23 cellular contexts compared by ENCODE assay signal in the genomic region with DNA sequence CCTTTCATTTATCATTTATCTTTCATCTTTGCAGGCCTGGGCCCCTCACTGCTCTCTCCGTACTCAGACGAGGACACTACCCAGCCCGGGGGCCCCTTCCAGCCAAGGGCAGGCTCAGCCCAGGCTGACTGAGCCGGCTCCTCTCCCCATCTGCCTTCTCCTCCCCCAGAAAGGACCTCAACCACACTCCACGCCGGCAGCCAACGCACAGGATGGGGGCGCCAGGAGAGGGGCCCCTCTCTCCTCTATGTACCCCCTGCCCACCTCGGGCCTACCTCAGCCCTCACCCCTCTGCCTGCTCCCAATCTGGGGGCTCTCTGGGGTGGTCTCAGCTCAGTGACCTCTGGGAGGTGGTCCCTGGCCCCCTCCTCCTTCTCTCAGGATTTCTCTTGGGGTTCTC. TPM values are rescaled to one million over a fixed set of nuclear protein-coding genes. Genes with fewer than 3 reads are reported as not detected.
DNase-seq lines count a peak whose midpoint lies in the region; ATAC-seq and TF ChIP-seq lines count a peak whose summit lies in the region.
"Had no signal": no experiment of that assay in that cellular context is flagged by ENCODE, and none has a peak within 500 bp of the region (broad histone marks: within the 10 kb centered on the region; RNA-seq: fewer than 3 reads in every experiment).

No MANE protein-coding gene starts in this region.

- no peak overlapping the region for H3K4me3 Mint-ChIP-seq in endodermal cell
- H3K4me3 Mint-ChIP-seq: CD4-positive, CD25-positive, alpha-beta regulatory T cell; CD8-positive, alpha-beta memory T cell; HFFc6 had no signal

- 91 to 93% methylated on average over 7 to 9 of the region's 9 CpGs for WGBS in endodermal cell (ENCODE audit: insufficient coverage in 1 of 2, insufficient read length in 1 of 2), 2 experiments
- no CpG with 5 or more reads among the region's 9 CpGs for WGBS in neuronal stem cell (ENCODE audit: extremely low coverage in 2 of 2, insufficient read length in 2 of 2, insufficient replicate concordance in 1 of 2), 2 donors

- no peaks in the 10 kb centered on the region for H3K79me1 ChIP-seq in neuronal stem cell (ENCODE audit: low read depth, low read length)

- no peak overlapping the region for H3K4me2 ChIP-seq in neuronal stem cell (ENCODE audit: insufficient read depth, low read length, poor library complexity, severe bottlenecking)

- no peaks in the 10 kb centered on the region for H3K9me3 Mint-ChIP-seq in endodermal cell
- H3K9me3 Mint-ChIP-seq: CD4-positive, CD25-positive, alpha-beta regulatory T cell; CD8-positive, alpha-beta memory T cell; HFFc6 had no signal

- no peak overlapping the region for H3K4me3 ChIP-seq in endodermal cell (ENCODE audit: low read length)
- no peak overlapping the region for H3K4me3 ChIP-seq in neuronal stem cell (ENCODE audit: low read length in 2 of 2)
- H3K4me3 ChIP-seq: GM12878 had no signal

- H3K27ac Mint-ChIP-seq in endodermal cell: peak overlapping the region; percentile 36
- H3K27ac Mint-ChIP-seq: CD4-positive, CD25-positive, alpha-beta regulatory T cell; HFFc6 had no signal

- H3K18ac ChIP-seq in neuronal stem cell (ENCODE audit: low read length): peak overlapping the region; percentile 7

- H2BK15ac ChIP-seq in neuronal stem cell (ENCODE audit: low read length): no peak overlapping the region

- no peaks in the 10 kb centered on the region for H3K27me3 ChIP-seq in endodermal cell (ENCODE audit: control insufficient read depth, insufficient read depth, low read length, poor library complexity, severe bottlenecking)
- no peaks in the 10 kb centered on the region for H3K27me3 ChIP-seq in neuronal stem cell (ENCODE audit: control insufficient read depth in 3 of 3, insufficient read depth in 3 of 3, low read depth in 1 of 3, low read length in 3 of 3)
- H3K27me3 ChIP-seq: BE2C had no signal

- peak overlapping the region; percentile 25 for H2AK5ac ChIP-seq in neuronal stem cell (ENCODE audit: low read depth, low read length)

- H3K27me3 Mint-ChIP-seq in endodermal cell (ENCODE audit: insufficient read depth): peaks cover 2% of the 10 kb centered on the region

- no peak overlapping the region for H3K14ac ChIP-seq in neuronal stem cell (ENCODE audit: low read length)

- H4K8ac ChIP-seq in neuronal stem cell (ENCODE audit: low read depth, low read length): no peak overlapping the region

- no peaks in the 10 kb centered on the region for H3K4me1 Mint-ChIP-seq in endodermal cell
- H3K4me1 Mint-ChIP-seq: CD4-positive, CD25-positive, alpha-beta regulatory T cell; CD8-positive, alpha-beta memory T cell had no signal

- no peak overlapping the region for H2BK12ac ChIP-seq in neuronal stem cell (ENCODE audit: low read length)

- peak overlapping the region; percentile 19 for H2BK5ac ChIP-seq in neuronal stem cell (ENCODE audit: low read length)

- peak overlapping the region; percentile 3 for H3K4ac ChIP-seq in neuronal stem cell (ENCODE audit: low read length)

- H3K36me3 ChIP-seq in endodermal cell (ENCODE audit: control insufficient read depth, insufficient read depth, low read length): peaks cover 11% of the 10 kb centered on the region
- H3K36me3 ChIP-seq in neuronal stem cell (replicated peaks in 1 of 2; ENCODE audit: control insufficient read depth in 2 of 2, insufficient read depth in 2 of 2, low read length in 2 of 2): peaks cover 0 to 6% of the 10 kb centered on the region in 2 donors
- H3K36me3 ChIP-seq: BE2C had no signal

- H3K23ac ChIP-seq in neuronal stem cell (ENCODE audit: low read depth, low read length, poor library complexity): no peak overlapping the region

- no peak overlapping the region for H3K9ac ChIP-seq in endodermal cell (ENCODE audit: extremely low read depth, low read length, poor library complexity, severe bottlenecking)
- H3K9ac ChIP-seq in neuronal stem cell (ENCODE audit: low read depth, low read length, poor library complexity): no peak overlapping the region

- H3K27ac ChIP-seq in endodermal cell (ENCODE audit: low read depth, low read length): no peak overlapping the region
- H3K27ac ChIP-seq in neuronal stem cell (replicated peaks; ENCODE audit: low read length): no peak overlapping the region

- no peak overlapping the region for H4K91ac ChIP-seq in neuronal stem cell (ENCODE audit: low read depth, low read length, poor library complexity)

- TF ChIP-seq CTCF in endodermal cell (conservative IDR thresholded peaks at IDR 0.05): no peak

- DNase-seq in endodermal cell: no peak
- peak; percentile 13 for DNase-seq in left kidney (ENCODE audit: low read depth, low spot score)
- DNase-seq in neuronal stem cell (ENCODE audit: low spot score): no peak
- no peak for DNase-seq in SK-N-DZ (ENCODE audit: low spot score)
- no peak for DNase-seq in kidney glomerular epithelial cell (lab: John Stamatoyannopoulos, UW)
- DNase-seq: ACHN; BE2C; C1 segment of cervical spinal cord; CD4-positive, CD25-positive, alpha-beta regulatory T cell; CD8-positive, alpha-beta memory T cell; COR-L47; DMS 273 treated with DMSO at 0.1 percent for 48 hours; DMS53; DND-41; EL; GOT3; H7; HFFc6 had no signal

- no peak overlapping the region for H2BK120ac ChIP-seq in neuronal stem cell (ENCODE audit: low read depth, low read length)

- ATAC-seq in HG03196 (IDR thresholded peaks at IDR 0.05; ENCODE audit: unreplicated experiment): no peak
- ATAC-seq: GM12878, HCT116, HepG2 had no signal

- no peaks in the 10 kb centered on the region for H3K9me3 ChIP-seq in endodermal cell (ENCODE audit: control insufficient read depth, low read length)
- H3K9me3 ChIP-seq in neuronal stem cell (replicated peaks in 1 of 2; ENCODE audit: control insufficient read depth in 2 of 2, insufficient read depth in 1 of 2, low read depth in 1 of 2, low read length in 2 of 2): peaks cover 0 to 2% of the 10 kb centered on the region in 2 donors
- H3K9me3 ChIP-seq: BE2C had no signal

- peaks cover 38% of the 10 kb centered on the region for H3K36me3 Mint-ChIP-seq in endodermal cell (ENCODE audit: low read depth)
- H3K36me3 Mint-ChIP-seq: CD4-positive, CD25-positive, alpha-beta regulatory T cell; CD8-positive, alpha-beta memory T cell had no signal

- H2AFZ ChIP-seq in neuronal stem cell (ENCODE audit: low read length): peak overlapping the region; percentile 68

- H3K4me1 ChIP-seq in endodermal cell (ENCODE audit: control insufficient read depth, insufficient read depth, low read length) (no peaks in the 10 kb centered on the region), neuronal stem cell (ENCODE audit: control insufficient read depth in 2 of 2, insufficient read depth in 1 of 2, low read depth in 1 of 2, low read length in 2 of 2) (peaks cover 6 to 9% of the 10 kb centered on the region in 2 donors)
- H3K4me1 ChIP-seq: BE2C had no signal

RNA-seq across cellular contexts. Expression of a gene that starts 7.4 kb away (rescaled TPM):
- total RNA-seq in endodermal cell: 100 to 1,000 TPM; 101 to 112 TPM
- 81.4 TPM for polyA plus RNA-seq in endodermal cell (2013, experiment 1 of 2)
- polyA plus RNA-seq in endodermal cell (2013, experiment 2 of 2): 84.3 TPM
- 79.2 TPM for polyA plus RNA-seq in neuronal stem cell (2013, experiment 1 of 2)
- 78.7 TPM for polyA plus RNA-seq in neuronal stem cell (2013, experiment 2 of 2)
- 51.4 and 51.5 TPM in 2 replicates for polyA plus RNA-seq in SK-N-DZ (2014; cell fraction: cytosol; rRNA removed)
- polyA plus RNA-seq in SK-N-DZ (2014; cell fraction: nucleus; rRNA removed): 63.1 and 93.9 TPM in 2 replicates

RNA-seq across cellular contexts. Expression of a gene that starts 42.6 kb away (rescaled TPM):
- total RNA-seq in endodermal cell: 10 to 100 TPM; 41.6 to 71.9 TPM
- polyA plus RNA-seq in endodermal cell (2013, experiment 1 of 2): 19.4 TPM
- 18.3 TPM for polyA plus RNA-seq in endodermal cell (2013, experiment 2 of 2)
- 26.2 TPM for polyA plus RNA-seq in neuronal stem cell (2013, experiment 1 of 2)
- polyA plus RNA-seq in neuronal stem cell (2013, experiment 2 of 2): 28.6 TPM
- polyA plus RNA-seq in SK-N-DZ (2014; cell fraction: cytosol; rRNA removed): not detected in 2 replicates
- polyA plus RNA-seq in SK-N-DZ (2014; cell fraction: nucleus; rRNA removed): not detected in 2 replicates
- total RNA-seq: CD4-positive, CD25-positive, alpha-beta regulatory T cell; CD8-positive, alpha-beta memory T cell; G401 had no signal
- polyA plus RNA-seq: CD4-positive, CD25-positive, alpha-beta regulatory T cell; CD8-positive, alpha-beta memory T cell had no signal
